In genomic region chr15:63232400-63232799, GRCh38 we compare ENCODE assay signal across 12 cellular contexts. TPM values are rescaled to one million over a fixed set of nuclear protein-coding genes. Genes with fewer than 3 reads are reported as not detected.
A peak's percentile ranks its signal among the peaks of the same experiment; 100 is the strongest.
DNase-seq lines count a peak whose midpoint lies in the region; ATAC-seq and TF ChIP-seq lines count a peak whose summit lies in the region.
"Had no signal": no experiment of that assay in that cellular context is flagged by ENCODE, and none has a peak within 500 bp of the region (broad histone marks: within the 10 kb centered on the region; RNA-seq: fewer than 3 reads in every experiment).

No MANE protein-coding gene starts in this region.

- no peak for DNase-seq in activated naive CD4-positive, alpha-beta T cell treated with anti-CD3 and anti-CD28 coated beads for 36 hours
- DNase-seq in activated naive CD4-positive, alpha-beta T cell treated with anti-CD3 and anti-CD28 coated beads, Interleukin-2, amount 50 U/mL, for 16 hours, result no peak
- no peak for DNase-seq in Peyer's patch
- DNase-seq in chondrocyte (ENCODE audit: low spot score), result no peak
- no peak for DNase-seq in transverse colon
- DNase-seq in effector CD4-positive, alpha-beta T cell, result no peak
- DNase-seq: activated gamma-delta T cell treated with Interleukin-2 at 50 U/mL for 16 hours, endodermal cell, NCI-H510A treated with DMSO at 0.1 percent for 48 hours, T1000 had no signal

- TF ChIP-seq EP300 in transverse colon (IDR thresholded peaks at IDR 0.05; ENCODE audit: low read depth), result no peak

- intact Hi-C loops in activated naive CD4-positive, alpha-beta T cell treated with anti-CD3 and anti-CD28 coated beads for 36 hours (cut with micrococcal nuclease), result loop anchor here (1.0 to 5.0 kb wide), 4 partner anchors 20 to 75 kb away; partner anchors contain the start of gene RPS27L
- intact Hi-C loops in transverse colon (cut with DNase I; ENCODE audit: low total_unique reads), result no loop called here

- ATAC-seq in HG02798 (IDR thresholded peaks at IDR 0.05; ENCODE audit: poor library complexity, unreplicated experiment) (no peak), HG02884 (IDR thresholded peaks at IDR 0.05; ENCODE audit: unreplicated experiment) (no peak)

- TF ChIP-seq POLR2A in Peyer's patch (IDR thresholded peaks at IDR 0.05) (no peak), transverse colon (IDR thresholded peaks at IDR 0.05) (no peak)

- peaks cover 81% of the 10 kb centered on the region for H3K4me1 Mint-ChIP-seq in activated naive CD4-positive, alpha-beta T cell treated with anti-CD3 and anti-CD28 coated beads for 36 hours (ENCODE audit: low read depth)
- peaks cover 55% of the 10 kb centered on the region for H3K4me1 Mint-ChIP-seq in chondrocyte (ENCODE audit: low read depth)

- no peaks in the 10 kb centered on the region for H3K27me3 Mint-ChIP-seq in activated naive CD4-positive, alpha-beta T cell treated with anti-CD3 and anti-CD28 coated beads for 36 hours (ENCODE audit: low read depth)
- H3K27me3 Mint-ChIP-seq in chondrocyte (ENCODE audit: low read depth), result no peaks in the 10 kb centered on the region

- CTCF ChIA-PET in activated naive CD4-positive, alpha-beta T cell treated with anti-CD3 and anti-CD28 coated beads for 36 hours (lab: Charles Lee), result interaction anchor here (0.6 to 1.9 kb wide), 6 partner anchors 8 to 271 kb away, joined by 3 to 5 read pairs (median 4); no protein-coding TSS in a partner anchor

- H3K4me1 ChIP-seq in Peyer's patch, result peaks cover 0 to 25% (median 9%) of the 10 kb centered on the region in 4 donors
- H3K4me1 ChIP-seq in transverse colon, result peaks cover 15 to 53% (median 23%) of the 10 kb centered on the region in 4 donors

- H3K36me3 Mint-ChIP-seq in activated naive CD4-positive, alpha-beta T cell treated with anti-CD3 and anti-CD28 coated beads for 36 hours (ENCODE audit: low read depth), result peaks cover 7% of the 10 kb centered on the region
- H3K36me3 Mint-ChIP-seq in chondrocyte (ENCODE audit: low read depth), result no peaks in the 10 kb centered on the region

- H3K4me3 ChIP-seq in Peyer's patch, result no peak overlapping the region
- no peak overlapping the region for H3K4me3 ChIP-seq in transverse colon

- no peaks in the 10 kb centered on the region for H3K9me3 Mint-ChIP-seq in activated naive CD4-positive, alpha-beta T cell treated with anti-CD3 and anti-CD28 coated beads for 36 hours
- H3K9me3 Mint-ChIP-seq in chondrocyte (ENCODE audit: low read depth), result peaks cover 3% of the 10 kb centered on the region
- H3K9me3 Mint-ChIP-seq: endodermal cell had no signal

- 59 to 65% methylated on average over 4 of the region's 4 CpGs for WGBS in transverse colon (ENCODE audit: low coverage in 1 of 2), 2 donors

- no peaks in the 10 kb centered on the region for H3K27me3 ChIP-seq in Peyer's patch
- no peaks in the 10 kb centered on the region for H3K27me3 ChIP-seq in transverse colon

- no peaks in the 10 kb centered on the region for H3K9me3 ChIP-seq in Peyer's patch
- no peaks in the 10 kb centered on the region for H3K9me3 ChIP-seq in transverse colon

- in situ Hi-C loops in transverse colon (cut with MboI; ENCODE audit: low pct_ligation_motif_present in 1 of 4, low pct_unique_long_range_greater_than_20kb in 1 of 4, low sequenced_read_pairs in 3 of 4), result no loop called here

- TF ChIP-seq CTCF in Peyer's patch (IDR thresholded peaks at IDR 0.05), result no peak
- no peak for TF ChIP-seq CTCF in chondrocyte (IDR thresholded peaks at IDR 0.05)
- no peak for TF ChIP-seq CTCF in transverse colon (IDR thresholded peaks at IDR 0.05)

- H3K27ac ChIP-seq in Peyer's patch (peak overlapping the region in 3 of 4 donors; percentile 0 to 34 (median 20)), transverse colon (peak overlapping the region; percentile 24 to 70 (median 47))

- no peaks in the 10 kb centered on the region for H3K36me3 ChIP-seq in Peyer's patch
- H3K36me3 ChIP-seq in transverse colon, result no peaks in the 10 kb centered on the region

- peak overlapping the region; percentile 52 for H3K27ac Mint-ChIP-seq in activated naive CD4-positive, alpha-beta T cell treated with anti-CD3 and anti-CD28 coated beads for 36 hours
- peak overlapping the region; percentile 2 for H3K27ac Mint-ChIP-seq in chondrocyte (ENCODE audit: unreplicated experiment)
- H3K27ac Mint-ChIP-seq: endodermal cell had no signal

- H3K4me3 Mint-ChIP-seq in activated naive CD4-positive, alpha-beta T cell treated with anti-CD3 and anti-CD28 coated beads for 36 hours, result no peak overlapping the region
- no peak overlapping the region for H3K4me3 Mint-ChIP-seq in chondrocyte (ENCODE audit: unreplicated experiment)
- H3K4me3 Mint-ChIP-seq: endodermal cell had no signal

RNA-seq across cellular contexts. Expression of gene RAB8B, which starts 43.0 kb away (rescaled TPM):
- 10 to 100 TPM; 91.5 to 93.1 TPM for total RNA-seq in activated naive CD4-positive, alpha-beta T cell treated with anti-CD3 and anti-CD28 coated beads for 36 hours
- total RNA-seq in Peyer's patch (10 to 100 TPM; 11.7 to 35.5 (median 25.3) TPM), chondrocyte (27.6 to 34.8 TPM (median 32.7 TPM) in 3 replicates), transverse colon (10 to 100 TPM in 2 of 4 donors, 1 to 10 TPM in 2; 3.2 to 25.4 (median 9.5) TPM)

RNA-seq across cellular contexts. Expression of gene APH1B, which starts 45.0 kb away (rescaled TPM):
- 1 to 10 TPM; 6.7 to 8.6 TPM for total RNA-seq in activated naive CD4-positive, alpha-beta T cell treated with anti-CD3 and anti-CD28 coated beads for 36 hours
- 1 to 10 TPM; 3.3 to 4.8 (median 3.9) TPM for total RNA-seq in Peyer's patch
- 12.0 to 20.1 TPM (median 17.4 TPM) in 3 replicates for total RNA-seq in chondrocyte
- 1 to 10 TPM in 3 of 4 donors, under 1 TPM in 1; 0.80 to 9.7 (median 7.1) TPM for total RNA-seq in transverse colon
